ENCODE assay signal across 2 cellular contexts in genomic region chr6:36692861-36693702, GRCh38.
TF ChIP-seq lines count a peak whose summit lies in the region.

No MANE protein-coding gene starts in this region.

TF ChIP-seq in WTC11, 78 proteins besides CTCF, POLR2A, EP300 and RAD21:
- no peak for TF ChIP-seq ZSCAN18 (CRISPR knock-in tag; IDR thresholded peaks at IDR 0.05)
- no peak for TF ChIP-seq RELA (CRISPR knock-in tag; IDR thresholded peaks at IDR 0.05; ENCODE audit: borderline replicate concordance)
- no peak for TF ChIP-seq CBFB (CRISPR knock-in tag; IDR thresholded peaks at IDR 0.05; ENCODE audit: low read depth)
- no peak for TF ChIP-seq MYBL2 (CRISPR knock-in tag; IDR thresholded peaks at IDR 0.05)
- TF ChIP-seq, protein P1, sequence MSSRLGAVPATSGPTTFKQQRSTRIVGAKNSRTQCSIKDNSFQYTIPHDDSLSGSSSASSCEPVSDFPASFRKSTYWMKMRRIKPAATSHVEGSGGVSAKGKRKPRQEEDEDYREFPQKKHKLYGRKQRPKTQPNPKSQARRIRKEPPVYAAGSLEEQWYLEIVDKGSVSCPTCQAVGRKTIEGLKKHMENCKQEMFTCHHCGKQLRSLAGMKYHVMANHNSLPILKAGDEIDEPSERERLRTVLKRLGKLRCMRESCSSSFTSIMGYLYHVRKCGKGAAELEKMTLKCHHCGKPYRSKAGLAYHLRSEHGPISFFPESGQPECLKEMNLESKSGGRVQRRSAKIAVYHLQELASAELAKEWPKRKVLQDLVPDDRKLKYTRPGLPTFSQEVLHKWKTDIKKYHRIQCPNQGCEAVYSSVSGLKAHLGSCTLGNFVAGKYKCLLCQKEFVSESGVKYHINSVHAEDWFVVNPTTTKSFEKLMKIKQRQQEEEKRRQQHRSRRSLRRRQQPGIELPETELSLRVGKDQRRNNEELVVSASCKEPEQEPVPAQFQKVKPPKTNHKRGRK (CRISPR knock-in tag; IDR thresholded peaks at IDR 0.05; ENCODE audit: borderline replicate concordance), result no peak
- TF ChIP-seq SMAD3 (CRISPR knock-in tag; IDR thresholded peaks at IDR 0.05; ENCODE audit: borderline replicate concordance), result no peak
- TF ChIP-seq ZNF396 (CRISPR knock-in tag; IDR thresholded peaks at IDR 0.05; ENCODE audit: borderline replicate concordance), result no peak
- TF ChIP-seq, protein P2, sequence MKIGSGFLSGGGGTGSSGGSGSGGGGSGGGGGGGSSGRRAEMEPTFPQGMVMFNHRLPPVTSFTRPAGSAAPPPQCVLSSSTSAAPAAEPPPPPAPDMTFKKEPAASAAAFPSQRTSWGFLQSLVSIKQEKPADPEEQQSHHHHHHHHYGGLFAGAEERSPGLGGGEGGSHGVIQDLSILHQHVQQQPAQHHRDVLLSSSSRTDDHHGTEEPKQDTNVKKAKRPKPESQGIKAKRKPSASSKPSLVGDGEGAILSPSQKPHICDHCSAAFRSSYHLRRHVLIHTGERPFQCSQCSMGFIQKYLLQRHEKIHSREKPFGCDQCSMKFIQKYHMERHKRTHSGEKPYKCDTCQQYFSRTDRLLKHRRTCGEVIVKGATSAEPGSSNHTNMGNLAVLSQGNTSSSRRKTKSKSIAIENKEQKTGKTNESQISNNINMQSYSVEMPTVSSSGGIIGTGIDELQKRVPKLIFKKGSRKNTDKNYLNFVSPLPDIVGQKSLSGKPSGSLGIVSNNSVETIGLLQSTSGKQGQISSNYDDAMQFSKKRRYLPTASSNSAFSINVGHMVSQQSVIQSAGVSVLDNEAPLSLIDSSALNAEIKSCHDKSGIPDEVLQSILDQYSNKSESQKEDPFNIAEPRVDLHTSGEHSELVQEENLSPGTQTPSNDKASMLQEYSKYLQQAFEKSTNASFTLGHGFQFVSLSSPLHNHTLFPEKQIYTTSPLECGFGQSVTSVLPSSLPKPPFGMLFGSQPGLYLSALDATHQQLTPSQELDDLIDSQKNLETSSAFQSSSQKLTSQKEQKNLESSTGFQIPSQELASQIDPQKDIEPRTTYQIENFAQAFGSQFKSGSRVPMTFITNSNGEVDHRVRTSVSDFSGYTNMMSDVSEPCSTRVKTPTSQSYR (CRISPR knock-in tag; IDR thresholded peaks at IDR 0.05), result no peak
- no peak for TF ChIP-seq AR (CRISPR knock-in tag; IDR thresholded peaks at IDR 0.05)

TF ChIP-seq in SK-N-SH, 30 proteins besides CTCF, POLR2A, EP300 and RAD21 (continued from another document):
- TF ChIP-seq, protein P3, sequence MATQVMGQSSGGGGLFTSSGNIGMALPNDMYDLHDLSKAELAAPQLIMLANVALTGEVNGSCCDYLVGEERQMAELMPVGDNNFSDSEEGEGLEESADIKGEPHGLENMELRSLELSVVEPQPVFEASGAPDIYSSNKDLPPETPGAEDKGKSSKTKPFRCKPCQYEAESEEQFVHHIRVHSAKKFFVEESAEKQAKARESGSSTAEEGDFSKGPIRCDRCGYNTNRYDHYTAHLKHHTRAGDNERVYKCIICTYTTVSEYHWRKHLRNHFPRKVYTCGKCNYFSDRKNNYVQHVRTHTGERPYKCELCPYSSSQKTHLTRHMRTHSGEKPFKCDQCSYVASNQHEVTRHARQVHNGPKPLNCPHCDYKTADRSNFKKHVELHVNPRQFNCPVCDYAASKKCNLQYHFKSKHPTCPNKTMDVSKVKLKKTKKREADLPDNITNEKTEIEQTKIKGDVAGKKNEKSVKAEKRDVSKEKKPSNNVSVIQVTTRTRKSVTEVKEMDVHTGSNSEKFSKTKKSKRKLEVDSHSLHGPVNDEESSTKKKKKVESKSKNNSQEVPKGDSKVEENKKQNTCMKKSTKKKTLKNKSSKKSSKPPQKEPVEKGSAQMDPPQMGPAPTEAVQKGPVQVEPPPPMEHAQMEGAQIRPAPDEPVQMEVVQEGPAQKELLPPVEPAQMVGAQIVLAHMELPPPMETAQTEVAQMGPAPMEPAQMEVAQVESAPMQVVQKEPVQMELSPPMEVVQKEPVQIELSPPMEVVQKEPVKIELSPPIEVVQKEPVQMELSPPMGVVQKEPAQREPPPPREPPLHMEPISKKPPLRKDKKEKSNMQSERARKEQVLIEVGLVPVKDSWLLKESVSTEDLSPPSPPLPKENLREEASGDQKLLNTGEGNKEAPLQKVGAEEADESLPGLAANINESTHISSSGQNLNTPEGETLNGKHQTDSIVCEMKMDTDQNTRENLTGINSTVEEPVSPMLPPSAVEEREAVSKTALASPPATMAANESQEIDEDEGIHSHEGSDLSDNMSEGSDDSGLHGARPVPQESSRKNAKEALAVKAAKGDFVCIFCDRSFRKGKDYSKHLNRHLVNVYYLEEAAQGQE (IDR thresholded peaks at IDR 0.05; ENCODE audit: low read depth, low read length), result no peak
- TF ChIP-seq ELF1 (IDR thresholded peaks at IDR 0.05) (no peak), YY1 (IDR thresholded peaks at IDR 0.05; ENCODE audit: low read depth) (no peak), USF2 (IDR thresholded peaks at IDR 0.05; ENCODE audit: borderline replicate concordance, low read depth, low read length) (no peak), RXRA (IDR thresholded peaks at IDR 0.05; ENCODE audit: borderline replicate concordance, low read depth) (no peak), MAX (IDR thresholded peaks at IDR 0.05; ENCODE audit: low read depth) (no peak), MXI1 (IDR thresholded peaks at IDR 0.05; ENCODE audit: low read depth, low read length) (no peak)
- TF ChIP-seq, protein P4, sequence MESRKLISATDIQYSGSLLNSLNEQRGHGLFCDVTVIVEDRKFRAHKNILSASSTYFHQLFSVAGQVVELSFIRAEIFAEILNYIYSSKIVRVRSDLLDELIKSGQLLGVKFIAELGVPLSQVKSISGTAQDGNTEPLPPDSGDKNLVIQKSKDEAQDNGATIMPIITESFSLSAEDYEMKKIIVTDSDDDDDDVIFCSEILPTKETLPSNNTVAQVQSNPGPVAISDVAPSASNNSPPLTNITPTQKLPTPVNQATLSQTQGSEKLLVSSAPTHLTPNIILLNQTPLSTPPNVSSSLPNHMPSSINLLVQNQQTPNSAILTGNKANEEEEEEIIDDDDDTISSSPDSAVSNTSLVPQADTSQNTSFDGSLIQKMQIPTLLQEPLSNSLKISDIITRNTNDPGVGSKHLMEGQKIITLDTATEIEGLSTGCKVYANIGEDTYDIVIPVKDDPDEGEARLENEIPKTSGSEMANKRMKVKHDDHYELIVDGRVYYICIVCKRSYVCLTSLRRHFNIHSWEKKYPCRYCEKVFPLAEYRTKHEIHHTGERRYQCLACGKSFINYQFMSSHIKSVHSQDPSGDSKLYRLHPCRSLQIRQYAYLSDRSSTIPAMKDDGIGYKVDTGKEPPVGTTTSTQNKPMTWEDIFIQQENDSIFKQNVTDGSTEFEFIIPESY (IDR thresholded peaks at IDR 0.05; ENCODE audit: borderline replicate concordance, low read depth), result no peak
